11 cellular contexts compared by ENCODE assay signal in the genomic region with DNA sequence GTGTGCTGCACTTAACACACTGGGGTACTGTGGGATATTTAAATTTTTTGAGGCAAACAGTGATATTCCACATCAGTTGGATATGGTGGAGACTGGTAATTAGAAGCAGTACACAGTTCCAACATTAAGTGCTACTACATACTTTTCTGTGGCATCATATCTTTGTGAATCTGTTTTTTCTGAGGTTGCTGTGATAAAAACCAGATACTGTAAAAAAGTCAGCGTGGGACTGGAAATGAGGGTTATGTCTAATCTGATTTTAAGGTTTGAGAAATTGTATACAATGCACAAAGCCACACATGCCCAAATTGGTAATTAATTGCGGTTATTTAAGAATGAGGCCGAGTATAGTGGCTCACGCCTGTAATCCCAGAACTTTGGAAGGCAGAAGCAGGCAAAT. TPM values are rescaled to one million over a fixed set of nuclear protein-coding genes. Genes with fewer than 3 reads are reported as not detected.
DNase-seq lines count a peak whose midpoint lies in the region; ATAC-seq and TF ChIP-seq lines count a peak whose summit lies in the region.
"Had no signal": no experiment of that assay in that cellular context is flagged by ENCODE, and none has a peak within 500 bp of the region (broad histone marks: within the 10 kb centered on the region; RNA-seq: fewer than 3 reads in every experiment).

No MANE protein-coding gene starts in this region.

- in situ Hi-C loops in Panc1 (cut with HindIII; ENCODE audit: low pct_unique_long_range_greater_than_20kb, low sequenced_read_pairs) = no loop called here

- ATAC-seq in Panc1 (0 out of 2 replicates have a peak, but pooled peaks have one; percentile 28), right cardiac atrium (no peak), GM18505 (IDR thresholded peaks at IDR 0.05; ENCODE audit: unreplicated experiment) (no peak)

- TF ChIP-seq EP300 in stomach (IDR thresholded peaks at IDR 0.05) = no peak

- no peak for TF ChIP-seq POLR2A in stomach (IDR thresholded peaks at IDR 0.05)
- TF ChIP-seq POLR2A in GM18505 (IDR thresholded peaks at IDR 0.05; ENCODE audit: borderline replicate concordance, extremely low read depth, insufficient read depth, insufficient read length) = no peak

- CTCF ChIA-PET in Panc1 (lab: Charles Lee) = interaction anchor here (0.5 to 1.6 kb wide), 17 partner anchors 9 to 592 kb away, joined by 3 to 13 read pairs (median 5); partner anchors contain the start of gene TBC1D12

- H3K36me3 ChIP-seq in Panc1 (ENCODE audit: control insufficient read depth, insufficient read depth, low read length) (no peaks in the 10 kb centered on the region; the same call in 1 of the 2 replicates), smooth muscle cell (ENCODE audit: low read depth) (no peaks in the 10 kb centered on the region), stomach (peaks cover 0 to 3% (median 0%) of the 10 kb centered on the region in 4 donors)

- peaks cover 40% of the 10 kb centered on the region for H4K20me1 ChIP-seq in smooth muscle cell (ENCODE audit: low read depth)

- intact Hi-C loops in Panc1 (cut with micrococcal nuclease; ENCODE audit: unreplicated experiment) (loop anchor here (5.0 kb wide), 3 partner anchors 36 to 101 kb away; partner anchors contain the start of gene NOC3L), stomach (cut with DNase I; ENCODE audit: low total_unique reads) (loop anchor here (10.0 kb wide), 1 partner anchor 79 kb away; the partner anchor contains the start of gene NOC3L), right cardiac atrium (cut with DNase I) (loop anchor here in 3 of 4 donors (5.0 to 10.0 kb wide), 2 partner anchors 79 to 81 kb away; partner anchors contain the start of gene NOC3L (in 3 of the 3))

- no TSS peak for BruUV-seq in Panc1 (replicated peaks; lab: Mats Ljungman, UMichigan)

- no peaks in the 10 kb centered on the region for H3K9me3 ChIP-seq in Panc1 (ENCODE audit: control insufficient read depth, insufficient read depth, low read depth, low read length)
- no peaks in the 10 kb centered on the region for H3K9me3 ChIP-seq in smooth muscle cell (replicated peaks; ENCODE audit: low read depth)
- H3K9me3 ChIP-seq in stomach = no peaks in the 10 kb centered on the region
- H3K9me3 ChIP-seq in right cardiac atrium (ENCODE audit: control insufficient read depth, low read length) = no peaks in the 10 kb centered on the region

- no peak overlapping the region for H3K4me3 ChIP-seq in Panc1 (ENCODE audit: low read depth in 2 of 2, low read length in 2 of 2)
- no peak overlapping the region for H3K4me3 ChIP-seq in fibroblast of villous mesenchyme (ENCODE audit: low read depth, low read length)
- H3K4me3 ChIP-seq in smooth muscle cell = no peak overlapping the region
- no peak overlapping the region for H3K4me3 ChIP-seq in stomach
- H3K4me3 ChIP-seq in right cardiac atrium (ENCODE audit: low read length) = no peak overlapping the region
- H3K4me3 ChIP-seq: GM23338, K562 had no signal

- H2AFZ ChIP-seq in smooth muscle cell (ENCODE audit: low read depth) = no peak overlapping the region
- H2AFZ ChIP-seq: GM23338 had no signal

- 0 out of 2 replicates have a peak overlapping the region, but pooled peaks have one; percentile 13 for H3K27ac ChIP-seq in Panc1 (ENCODE audit: low read length)
- peak overlapping the region; percentile 62 for H3K27ac ChIP-seq in VCaP
- no peak overlapping the region for H3K27ac ChIP-seq in smooth muscle cell (ENCODE audit: low read depth)
- H3K27ac ChIP-seq in stomach = no peak overlapping the region
- H3K27ac ChIP-seq in right cardiac atrium (ENCODE audit: low read length) = no peak overlapping the region
- H3K27ac ChIP-seq: C4-2B had no signal

- no peaks in the 10 kb centered on the region for H3K27me3 ChIP-seq in Panc1 (ENCODE audit: control insufficient read depth, insufficient read depth, low read length)
- H3K27me3 ChIP-seq in smooth muscle cell (ENCODE audit: low read depth) = no peaks in the 10 kb centered on the region
- no peaks in the 10 kb centered on the region for H3K27me3 ChIP-seq in stomach
- H3K27me3 ChIP-seq in right cardiac atrium (ENCODE audit: control insufficient read depth, insufficient read depth) = no peaks in the 10 kb centered on the region

- whole genome bisulfite sequencing in smooth muscle cell (ENCODE audit: low lambda C conversion rate) = 53% methylated on average over 4 of the region's 4 CpGs
- WGBS in stomach, 5 donors = 70 to 86% (median 77%) methylated on average over 4 of the region's 4 CpGs
- 82% methylated on average over 4 of the region's 4 CpGs for WGBS in right cardiac atrium

- H3K79me2 ChIP-seq in smooth muscle cell (ENCODE audit: low read depth) = peaks cover 11% of the 10 kb centered on the region

- POLR2A ChIA-PET in Panc1 (lab: Charles Lee) = interaction anchor here (0.6 to 0.7 kb wide), 4 partner anchors 26 to 110 kb away, joined by 3 to 6 read pairs (median 4); no protein-coding TSS in a partner anchor

- DNase-seq in Panc1 (ENCODE audit: low read depth, low spot score) (no peak), fibroblast of villous mesenchyme (ENCODE audit: low read depth) (peak; percentile 68), smooth muscle cell (lab: John Stamatoyannopoulos, UW; ENCODE audit: unreplicated experiment) (no peak), stomach (no peak), right cardiac atrium (no peak), NOMO-1 treated with dmso at 0.1 percent for 144 hours (lab: John Stamatoyannopoulos, UW; ENCODE audit: unreplicated experiment) (no peak)

- no peaks in the 10 kb centered on the region for H3F3A ChIP-seq in smooth muscle cell (ENCODE audit: low read depth)

- no peak overlapping the region for H3K9ac ChIP-seq in smooth muscle cell (ENCODE audit: low read depth)

- peak overlapping the region; percentile 24 for H3K4me2 ChIP-seq in smooth muscle cell
- H3K4me2 ChIP-seq: GM23338 had no signal

- no peak for TF ChIP-seq CTCF in Panc1 (IDR thresholded peaks at IDR 0.05)
- no peak for TF ChIP-seq CTCF in VCaP (conservative IDR thresholded peaks at IDR 0.05)
- no peak for TF ChIP-seq CTCF in fibroblast of villous mesenchyme (IDR thresholded peaks at IDR 0.05; ENCODE audit: insufficient read depth, low read depth, low read length)
- no peak for TF ChIP-seq CTCF in smooth muscle cell (IDR thresholded peaks at IDR 0.05; ENCODE audit: borderline replicate concordance, insufficient read depth, poor library complexity, severe bottlenecking)
- no peak for TF ChIP-seq CTCF in stomach (IDR thresholded peaks at IDR 0.05)

- peaks cover 20% of the 10 kb centered on the region for H3K4me1 ChIP-seq in Panc1 (ENCODE audit: control insufficient read depth, insufficient read depth, low read length)
- H3K4me1 ChIP-seq in smooth muscle cell (ENCODE audit: low read depth) = no peaks in the 10 kb centered on the region
- H3K4me1 ChIP-seq in stomach = peaks cover 0 to 25% (median 14%) of the 10 kb centered on the region in 4 donors
- H3K4me1 ChIP-seq in right cardiac atrium (ENCODE audit: control insufficient read depth, insufficient read depth, low read length) = no peaks in the 10 kb centered on the region

RNA-seq across cellular contexts. Expression of gene TBC1D12, which starts 41.2 kb away (rescaled TPM):
- total RNA-seq in Panc1 (2021; ENCODE audit: unreplicated experiment) (23.7 TPM), fibroblast of villous mesenchyme (13.2 and 15.1 TPM in 2 replicates), smooth muscle cell (9.4 and 11.2 TPM in 2 replicates), stomach (100 to 1,000 TPM in 1 of 5 donors, 10 to 100 TPM in 4; 12.8 to 163 (median 26.8) TPM), right cardiac atrium (1 to 10 TPM; 6.1 to 7.0 (median 6.7) TPM)
- polyA plus RNA-seq in Panc1 (2012; ENCODE audit: insufficient read length) = 9.6 TPM
- polyA plus RNA-seq in smooth muscle cell (3.8 and 5.2 TPM in 2 replicates), stomach (1 to 10 TPM; 4.1 to 5.4 (median 4.8) TPM), right cardiac atrium (3.9 TPM)

Comparison
In these comparisons a context has a peak if more than half of its experiments do, and no peak if none do; other contexts are left out.
1. H3K27ac ChIP-seq: peak in Panc1 (single experiment) and VCaP (single experiment); none in smooth muscle cell (single experiment), stomach (0 of 5) and right cardiac atrium (single experiment).